ENCODE assay signal across 9 cellular contexts in the genomic region with DNA sequence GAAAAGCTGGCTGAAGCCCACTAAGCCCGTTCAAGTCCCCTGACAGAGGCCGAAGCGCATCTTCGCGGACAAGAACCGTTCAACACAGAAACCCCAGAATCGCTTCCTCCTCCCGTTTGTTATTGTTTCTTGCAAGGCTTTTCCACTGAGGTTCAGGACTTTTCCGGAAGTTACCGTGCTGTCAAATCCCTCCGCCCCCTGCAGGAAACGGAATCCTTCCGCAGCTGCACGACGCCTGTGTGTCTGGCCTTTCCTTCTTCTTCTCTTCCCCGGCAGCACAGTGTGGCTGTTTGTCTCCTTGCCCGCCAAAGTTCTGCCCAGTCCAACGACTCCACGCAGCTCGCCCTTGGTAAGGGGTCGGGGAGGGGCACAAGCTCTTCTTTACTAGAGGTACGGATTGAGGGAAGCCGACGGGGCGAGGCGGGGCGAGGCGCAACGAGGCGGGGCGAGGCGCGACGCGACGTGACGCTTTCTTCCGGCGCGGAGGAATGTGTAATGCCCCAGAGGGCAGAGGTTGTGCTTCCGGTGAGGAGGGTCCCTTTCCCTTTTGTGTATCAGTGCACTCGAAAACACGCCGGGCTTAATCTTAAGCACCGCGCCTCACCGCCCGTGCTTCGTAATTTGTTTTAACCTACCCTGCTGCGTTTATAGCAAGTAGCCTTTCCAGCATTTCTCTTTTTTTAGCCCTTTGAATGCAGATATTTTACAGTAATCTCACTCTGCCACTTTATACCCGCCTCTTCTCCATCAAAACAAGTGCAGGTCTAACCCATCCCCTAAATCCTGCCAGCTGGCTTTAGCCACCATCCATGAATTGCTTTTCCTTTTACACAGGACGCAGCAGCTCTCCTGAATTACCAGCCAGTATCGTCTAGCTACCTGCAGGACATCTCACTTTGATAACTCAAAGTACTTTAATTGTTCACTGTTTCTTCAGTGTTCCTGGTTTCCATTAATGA. TPM values are rescaled to one million over a fixed set of nuclear protein-coding genes. Genes with fewer than 3 reads are reported as not detected.
DNase-seq lines count a peak whose midpoint lies in the region; ATAC-seq, FAIRE-seq and TF ChIP-seq lines count a peak whose summit lies in the region.
"Had no signal": no experiment of that assay in that cellular context is flagged by ENCODE, and none has a peak within 500 bp of the region (broad histone marks: within the 10 kb centered on the region; RNA-seq: fewer than 3 reads in every experiment).

KDM5A (minus strand) TSS at position 183 of the 959 bp plus-strand sequence. CDS start 229 bp downstream, outside the sequence.

- H2BK5ac ChIP-seq in H1 (ENCODE audit: low read depth, low read length): peak within 1 kb of the TSS; percentile 100

- peak within 1 kb of the TSS; percentile 98 for H4K8ac ChIP-seq in H1 (ENCODE audit: extremely low read depth, insufficient read depth, low read length)

- CTCF ChIA-PET in H1 (lab: Charles Lee; ENCODE audit: partially characterized antibody): interaction anchor here (0.7 kb wide), 1 partner anchor 12 kb away, joined by 5 read pairs; the partner anchor contains the start of gene CCDC77

- H3K36me3 ChIP-seq in H1 (ENCODE audit: control insufficient read depth in 2 of 4, insufficient read depth in 4 of 4, low read length in 3 of 4): peaks cover 0 to 4% (median 0%) of the 10 kb centered on the region in 4 experiments; a peak in 1 of 8 replicates
- peaks cover 17% of the 10 kb centered on the region for H3K36me3 ChIP-seq in mesodermal cell (ENCODE audit: control insufficient read depth, insufficient read depth, low read length)

- TF ChIP-seq CTCF in AG10803 (conservative IDR thresholded peaks at IDR 0.05; ENCODE audit: low read length) (no peak), H1 (IDR thresholded peaks at IDR 0.05; ENCODE audit: control extremely low read depth in 1 of 3, insufficient read depth in 1 of 3, low read depth in 1 of 3, low read length in 3 of 3) (peak in 1 of 3 experiments; percentile 15; a peak in 1 of 4 replicates)

- H3K18ac ChIP-seq in H1 (ENCODE audit: extremely low read depth, low read length): peak within 1 kb of the TSS; percentile 99

- H2BK12ac ChIP-seq in H1 (ENCODE audit: low read depth, low read length): peak within 1 kb of the TSS; percentile 98

- H3K23ac ChIP-seq in H1 (ENCODE audit: insufficient read length): no peak within 1 kb of the TSS

- peak; percentile 34 to 39; a peak in 2 of 3 replicates for TF ChIP-seq EP300 in H1 (IDR thresholded peaks at IDR 0.05; ENCODE audit: borderline replicate concordance in 1 of 2, low read depth in 2 of 2, low read length in 2 of 2)

- H3K79me2 ChIP-seq in H1 (ENCODE audit: control insufficient read depth in 1 of 2, insufficient read depth in 2 of 2, low read length in 2 of 2): peaks cover 16 to 41% of the 10 kb centered on the region in 2 experiments

- POLR2A ChIA-PET in H1 (lab: Charles Lee; ENCODE audit: partially characterized antibody): interaction anchor here (0.7 to 6.0 kb wide), 4 partner anchors 9 to 284 kb away, joined by 3 to 73 read pairs (median 4); partner anchors contain the start of gene CCDC77

- peak within 1 kb of the TSS; percentile 93 to 98 for H3K4me2 ChIP-seq in H1 (ENCODE audit: insufficient read depth in 1 of 2, low read depth in 2 of 2, low read length in 2 of 2)

- H3K56ac ChIP-seq in H1 (replicated peaks; ENCODE audit: insufficient read length, low read depth, low read length): peak within 1 kb of the TSS; percentile 77

- peak within 1 kb of the TSS; percentile 73 to 98 (median 90) for H3K9ac ChIP-seq in H1 (replicated peaks in 1 of 4; ENCODE audit: extremely low read depth in 1 of 4, low read depth in 3 of 4, low read length in 3 of 4)

- H3K9me3 ChIP-seq in H1 (ENCODE audit: insufficient read depth in 2 of 2, low read depth in 1 of 2, low read length in 1 of 2) (no peaks in the 10 kb centered on the region), mesodermal cell (ENCODE audit: control insufficient read depth, low read length) (no peaks in the 10 kb centered on the region)

- no peaks in the 10 kb centered on the region for H3K27me3 ChIP-seq in H1 (replicated peaks in 1 of 4; ENCODE audit: control insufficient read depth in 3 of 4, extremely low read depth in 1 of 4, insufficient read depth in 3 of 4, low read length in 3 of 4)

- FAIRE-seq in H1 (lab: Jason Lieb, UNC): peak; percentile 19
- FAIRE-seq: colon had no signal

- H3K14ac ChIP-seq in H1 (ENCODE audit: insufficient read length): no peak within 1 kb of the TSS

- H2AK5ac ChIP-seq in H1 (ENCODE audit: low read depth, low read length): peak within 1 kb of the TSS; percentile 88

- H3K4me3 ChIP-seq in AG10803 (ENCODE audit: low read length): peak within 1 kb of the TSS; percentile 89
- H3K4me3 ChIP-seq in H1 (ENCODE audit: extremely low read depth in 1 of 4, insufficient read depth in 2 of 4, low read depth in 3 of 4, low read length in 4 of 4): peak within 1 kb of the TSS; percentile 86 to 98 (median 94)
- peak within 1 kb of the TSS; percentile 97 for H3K4me3 ChIP-seq in mesodermal cell (ENCODE audit: extremely low read depth, insufficient read depth, low read length, poor library complexity, severe bottlenecking)

- H2BK120ac ChIP-seq in H1 (replicated peaks; ENCODE audit: low read depth, low read length): no peak within 1 kb of the TSS

- peak; percentile 96 for DNase-seq in AG10803 (ENCODE audit: low read depth)
- peak; percentile 93 for DNase-seq in HK-2 (ENCODE audit: unreplicated experiment)
- peak; percentile 84 to 88 for DNase-seq in activated CD4-positive, alpha-beta T cell treated with anti-CD3 and anti-CD28 coated beads, Interleukin-2, amount 50 U/mL, for 48 hours
- peak; percentile 29 to 88 for DNase-seq in H1 (ENCODE audit: low read depth in 1 of 2, low spot score in 2 of 2)
- DNase-seq in stimulated activated CD8-positive, alpha-beta memory T cell treated with anti-CD3 and anti-CD28 coated beads, Interleukin-15, amount 100 ng/mL, for 48 hours (ENCODE audit: low read depth in 2 of 2): peak; percentile 74 to 80
- DNase-seq in NOMO-1 (lab: John Stamatoyannopoulos, UW; ENCODE audit: unreplicated experiment in 2 of 2): no peak

- H2AFZ ChIP-seq in H1 (ENCODE audit: low read length): peak within 1 kb of the TSS; percentile 98

- 0 out of 2 replicates have a peak within 1 kb of the TSS, but pooled peaks have one; percentile 72 for H2BK20ac ChIP-seq in H1 (ENCODE audit: low read length)

- no peak for TF ChIP-seq RAD21 in H1 (IDR thresholded peaks at IDR 0.05 in 1 of 2, conservative IDR thresholded peaks at IDR 0.05 in 1 of 2; ENCODE audit: low read depth in 2 of 2, low read length in 2 of 2)

- peak; percentile 95 for ATAC-seq in GM19438 (IDR thresholded peaks at IDR 0.05; ENCODE audit: low read depth, unreplicated experiment)

- 0 out of 2 replicates have a peak, but pooled peaks cover 2% of the 10 kb centered on the region for H3K79me1 ChIP-seq in H1 (ENCODE audit: low read depth, low read length)

- WGBS in H1 (ENCODE audit: extremely low coverage in 1 of 2, insufficient coverage in 1 of 2, insufficient read length in 1 of 2, insufficient replicate concordance in 2 of 2, low coverage in 1 of 2, low lambda C conversion rate in 2 of 2, missing lambda C conversion rate in 1 of 2), 2 experiments: 3% methylated on average over 38 of the region's 53 CpGs; no CpG with 5 or more reads in 1 of the 2 experiments
- 1 to 2% methylated on average over 27 to 46 of the region's 53 CpGs for WGBS in mesodermal cell (ENCODE audit: insufficient coverage in 2 of 2), 2 experiments

- H4K91ac ChIP-seq in H1 (replicated peaks; ENCODE audit: insufficient read length, low read length): peak within 1 kb of the TSS; percentile 98

- H3K4me1 ChIP-seq in H1 (replicated peaks in 1 of 4; ENCODE audit: control insufficient read depth in 3 of 4, insufficient read depth in 4 of 4, low read length in 3 of 4) (no peaks in the 10 kb centered on the region; a peak in 2 of 7 replicates), mesodermal cell (ENCODE audit: control insufficient read depth, insufficient read depth, low read length, poor library complexity, severe bottlenecking) (peaks cover 9% of the 10 kb centered on the region)

- TF ChIP-seq POLR2A in H1 (IDR thresholded peaks at IDR 0.05; ENCODE audit: control extremely low read depth in 1 of 2, low read depth in 2 of 2, low read length in 2 of 2): peak; percentile 85 to 97

- peak within 1 kb of the TSS; percentile 95 for H3K27ac ChIP-seq in H1 (ENCODE audit: low read depth, low read length)
- H3K27ac ChIP-seq in mesodermal cell (ENCODE audit: low read depth, low read length, severe bottlenecking): peak within 1 kb of the TSS; percentile 99

- peak within 1 kb of the TSS; percentile 92 for H4K5ac ChIP-seq in H1 (ENCODE audit: insufficient read length, low read depth, low read length)

- peaks cover 0 to 3% of the 10 kb centered on the region in 2 experiments for H4K20me1 ChIP-seq in H1 (replicated peaks in 1 of 2; ENCODE audit: control insufficient read depth in 1 of 2, insufficient read depth in 2 of 2, low read length in 2 of 2)

- H3K4ac ChIP-seq in H1 (replicated peaks; ENCODE audit: insufficient read length, low read depth, low read length): no peak within 1 kb of the TSS

- peaks cover 15% of the 10 kb centered on the region for H3K23me2 ChIP-seq in H1 (ENCODE audit: low read depth, low read length)

- peak within 1 kb of the TSS; percentile 100; the same call in 1 of the 2 replicates for H2BK15ac ChIP-seq in H1 (ENCODE audit: low read length)

TF ChIP-seq in H1, 55 proteins besides CTCF, POLR2A, EP300 and RAD21 (continues in another document):
- TF ChIP-seq SIRT6 (IDR thresholded peaks at IDR 0.05; ENCODE audit: low read length) (no peak), TBP (IDR thresholded peaks at IDR 0.05; ENCODE audit: low read depth, low read length) (peak; percentile 64), ATF3 (IDR thresholded peaks at IDR 0.05; ENCODE audit: insufficient read depth, low read depth, low read length) (peak; percentile 35; the same call in 1 of the 2 replicates), KDM4A (IDR thresholded peaks at IDR 0.05; ENCODE audit: low read depth, low read length, severe bottlenecking) (peak; percentile 90)

RNA-seq across cellular contexts. Expression of gene KDM5A, which starts in this region (rescaled TPM):
- 36.9 and 45.7 TPM in 2 replicates for total RNA-seq in H1 (2021; fragmentation: NEBNext Ultra II Directional; extraction: Animal tissue kit (Norgen Biotek cat#: 25700))
- 5.7 and 6.3 TPM in 2 replicates for polyA plus RNA-seq in H1 (2011; rRNA removed)
- 8.5 TPM for polyA plus RNA-seq in H1 (2011; cell fraction: cytosol; rRNA removed)
- 16.3 TPM for polyA plus RNA-seq in H1 (2011; cell fraction: nucleus; rRNA removed)
- polyA plus RNA-seq in H1 (2012, experiment 1 of 2): 10.9 to 15.4 TPM (median 13.3 TPM) in 4 replicates
- 0.62 TPM for polyA plus RNA-seq in H1 (2012, experiment 2 of 2)
- polyA plus RNA-seq in H1 (2013, experiment 1 of 2): 16.7 TPM
- 13.6 TPM for polyA plus RNA-seq in H1 (2013, experiment 2 of 2)
- polyA minus RNA-seq in H1 (2011; rRNA and poly(A)+ RNA removed): 82.0 and 104 TPM in 2 replicates
- polyA minus RNA-seq in H1 (2011; cell fraction: cytosol; rRNA and poly(A)+ RNA removed): 34.3 TPM
- polyA minus RNA-seq in H1 (2011; cell fraction: nucleus; rRNA and poly(A)+ RNA removed): 85.5 TPM
- polyA plus RNA-seq in mesodermal cell (2013, experiment 1 of 2): 38.0 TPM
- 30.3 TPM for polyA plus RNA-seq in mesodermal cell (2013, experiment 2 of 2)

Comparison
In these comparisons a context has a peak if more than half of its experiments do, and no peak if none do; other contexts are left out.
1. DNase-seq: peak in AG10803 (single experiment), HK-2 (single experiment), activated CD4-positive, alpha-beta T cell treated with anti-CD3 and anti-CD28 coated beads, Interleukin-2, amount 50 U/mL, for 48 hours (2 of 2), H1 (2 of 2) and stimulated activated CD8-positive, alpha-beta memory T cell treated with anti-CD3 and anti-CD28 coated beads, Interleukin-15, amount 100 ng/mL, for 48 hours (2 of 2); none in NOMO-1 (0 of 2).
2. Peak in every context shown above with its lines, with median percentiles within 50 percentile points of each other: H3K4me3 ChIP-seq.